8 cellular contexts compared by ENCODE assay signal in genomic region chrX:7147431-7147977, GRCh38. TPM values are rescaled to one million over a fixed set of nuclear protein-coding genes. Genes with fewer than 3 reads are reported as not detected.
DNase-seq lines count a peak whose midpoint lies in the region; ATAC-seq and TF ChIP-seq lines count a peak whose summit lies in the region.

Gene STS, plus strand, starts transcription at chrX:7147712. Its CDS starts 105,488 bp downstream, at chrX:7253200.

- no peaks in the 10 kb centered on the region for H3K36me3 ChIP-seq in ovary
- no peaks in the 10 kb centered on the region for H3K36me3 ChIP-seq in urinary bladder (ENCODE audit: insufficient read depth)

- H3K27ac ChIP-seq in ovary (peak within 1 kb of the TSS; percentile 68 to 88), urinary bladder (ENCODE audit: low read depth) (peak within 1 kb of the TSS; percentile 95)

- no peaks in the 10 kb centered on the region for H3K27me3 ChIP-seq in ovary

- peak within 1 kb of the TSS; percentile 76 for H3K4me3 ChIP-seq in ovary
- peak within 1 kb of the TSS; percentile 72 for H3K4me3 ChIP-seq in urinary bladder (ENCODE audit: low read depth, low read length)

- TF ChIP-seq EP300 in ovary (IDR thresholded peaks at IDR 0.05) = no peak

- no peak for TF ChIP-seq POLR2A in ovary (IDR thresholded peaks at IDR 0.05)

- H3K4me1 ChIP-seq in ovary (ENCODE audit: insufficient read depth) (no peaks in the 10 kb centered on the region), urinary bladder (ENCODE audit: insufficient read depth) (no peaks in the 10 kb centered on the region)

- TF ChIP-seq CTCF in ovary (IDR thresholded peaks at IDR 0.05) = no peak

- 0 to 1% (median 1%) methylated on average over 55 to 61 of the region's 61 CpGs for WGBS in ovary, 3 donors
- WGBS in urinary bladder = under 1% methylated on average over 61 of the region's 61 CpGs

- ATAC-seq in HG02870 (IDR thresholded peaks at IDR 0.05; ENCODE audit: unreplicated experiment) = peak; percentile 30
- ATAC-seq in Right ventricle myocardium inferior = peak; percentile 68

- no peaks in the 10 kb centered on the region for H3K9me3 ChIP-seq in ovary

- intact Hi-C loops in Right ventricle myocardium inferior (cut with DNase I) = no loop called here
- intact Hi-C loops in ovary (cut with DNase I) = loop anchor here in 1 of 4 donors (10.0 kb wide), 1 partner anchor 777 kb away; the partner anchor contains the start of gene PNPLA4

- peak; percentile 37 for DNase-seq in NCI-H2196 (lab: John Stamatoyannopoulos, UW; ENCODE audit: unreplicated experiment)
- DNase-seq in NCI-H2196 treated with DMSO at 0.1 percent for 48 hours (lab: John Stamatoyannopoulos, UW; ENCODE audit: unreplicated experiment) = no peak
- peak; percentile 83 for DNase-seq in NCI-H748 treated with DMSO at 0.1 percent for 48 hours (lab: John Stamatoyannopoulos, UW)
- DNase-seq in activated naive CD4-positive, alpha-beta T cell treated with Interleukin-2 at 50 U/mL for 16 hours = peak; percentile 36
- peak; percentile 70 for DNase-seq in Right ventricle myocardium inferior (ENCODE audit: missing footprints)
- peak; percentile 55 to 81 (median 73) for DNase-seq in ovary

RNA-seq across cellular contexts. Expression of gene STS, which starts in this region (rescaled TPM):
- total RNA-seq in Right ventricle myocardium inferior (5.0 TPM), ovary (1 to 10 TPM; 2.6 to 8.4 (median 6.1) TPM), urinary bladder (11.8 TPM)
- polyA plus RNA-seq in ovary (10 to 100 TPM in 1 of 2 donors, 1 to 10 TPM in 1; 3.8 to 11.7 TPM), urinary bladder (4.5 TPM)
